ENCODE assay signal across 8 cellular contexts in the genomic region with DNA sequence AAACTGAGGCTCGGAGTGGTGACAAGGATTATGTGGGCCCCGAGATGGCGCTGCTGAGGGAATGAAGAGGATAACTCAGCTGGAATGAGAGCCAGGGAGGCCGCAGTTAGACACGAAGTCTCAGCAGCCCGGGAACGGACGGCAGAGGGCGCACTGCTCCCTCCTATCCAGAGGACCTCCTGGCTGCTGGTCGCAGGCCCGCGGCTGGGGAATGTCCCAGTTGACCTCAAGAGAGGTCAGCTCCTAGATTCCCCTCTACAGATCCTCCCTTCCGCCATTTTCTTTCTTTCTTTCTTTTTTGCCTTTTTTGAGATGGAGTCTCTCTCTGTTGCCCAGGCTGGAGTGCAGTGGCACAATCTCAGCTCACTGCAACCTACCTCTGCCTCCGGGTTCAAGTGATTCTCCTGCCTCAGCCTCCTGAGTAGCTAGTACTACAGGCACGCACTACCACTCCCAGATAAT. TPM values are rescaled to one million over a fixed set of nuclear protein-coding genes. Genes with fewer than 3 reads are reported as not detected.
A peak's percentile ranks its signal among the peaks of the same experiment; 100 is the strongest.
DNase-seq lines count a peak whose midpoint lies in the region; ATAC-seq and TF ChIP-seq lines count a peak whose summit lies in the region.

No MANE protein-coding gene starts in this region.

- intact Hi-C loops in PC-3 (cut with micrococcal nuclease) (loop anchor here (5.0 kb wide), 2 partner anchors 245 to 385 kb away; no protein-coding TSS in a partner anchor), testis (cut with DNase I; ENCODE audit: low total_unique reads) (no loop called here)

- WGBS in neuronal stem cell (ENCODE audit: extremely low coverage in 2 of 2, insufficient read length in 2 of 2, insufficient replicate concordance in 1 of 2), 2 donors = no CpG with 5 or more reads among the region's 15 CpGs
- 34 to 47% methylated on average over 15 of the region's 15 CpGs for WGBS in testis, 2 donors

- H3K36me3 ChIP-seq in CD8-positive, alpha-beta memory T cell (ENCODE audit: insufficient read depth, low read length) = no peaks in the 10 kb centered on the region
- H3K36me3 ChIP-seq in PC-3 (ENCODE audit: low read depth, low read length) (no peaks in the 10 kb centered on the region), neuronal stem cell (replicated peaks in 1 of 2; ENCODE audit: control insufficient read depth in 2 of 2, insufficient read depth in 2 of 2, low read length in 2 of 2) (peaks cover 24 to 74% of the 10 kb centered on the region in 2 donors), testis (ENCODE audit: low read depth, missing control alignments) (no peaks in the 10 kb centered on the region)

- POLR2A ChIA-PET in CD8-positive, alpha-beta memory T cell (lab: Charles Lee) = no interaction called here
- POLR2A ChIA-PET in PC-3 (lab: Charles Lee; ENCODE audit: unreplicated experiment) = no interaction called here

- H3K9me3 ChIP-seq in CD8-positive, alpha-beta memory T cell (ENCODE audit: low read length) = no peaks in the 10 kb centered on the region
- H3K9me3 ChIP-seq in PC-3 (ENCODE audit: low read length) (peaks cover 6% of the 10 kb centered on the region), neuronal stem cell (replicated peaks in 1 of 2; ENCODE audit: control insufficient read depth in 2 of 2, insufficient read depth in 1 of 2, low read depth in 1 of 2, low read length in 2 of 2) (peaks cover 7 to 18% of the 10 kb centered on the region in 2 donors), testis (no peaks in the 10 kb centered on the region)

- H3K9me2 ChIP-seq in PC-3 (replicated peaks; ENCODE audit: low read length) = no peaks in the 10 kb centered on the region

- BruUV-seq in PC-3 (replicated peaks; lab: Mats Ljungman, UMichigan) = no TSS peak

- peaks cover 9 to 24% of the 10 kb centered on the region in 2 donors for H3K27me3 Mint-ChIP-seq in CD8-positive, alpha-beta memory T cell
- H3K27me3 Mint-ChIP-seq in activated T-cell treated with anti-CD3 and anti-CD28 coated beads, Interleukin-2, amount 50 U/mL, for 24 hours = peaks cover 18% of the 10 kb centered on the region

- H2BK15ac ChIP-seq in neuronal stem cell (ENCODE audit: low read length) = no peak overlapping the region

- no peak overlapping the region for H3K4ac ChIP-seq in neuronal stem cell (ENCODE audit: low read length)

- H3K23ac ChIP-seq in neuronal stem cell (ENCODE audit: low read depth, low read length, poor library complexity) = no peak overlapping the region

- H3K18ac ChIP-seq in neuronal stem cell (ENCODE audit: low read length) = no peak overlapping the region

- no peak overlapping the region for H2BK5ac ChIP-seq in neuronal stem cell (ENCODE audit: low read length)

- H2AFZ ChIP-seq in PC-3 (ENCODE audit: low read length) = no peak overlapping the region
- H2AFZ ChIP-seq in neuronal stem cell (ENCODE audit: low read length) = no peak overlapping the region

- H3K4me1 ChIP-seq in CD8-positive, alpha-beta memory T cell (ENCODE audit: insufficient read depth, low read length) = no peaks in the 10 kb centered on the region
- H3K4me1 ChIP-seq in PC-3 (ENCODE audit: insufficient read depth, low read length) = no peaks in the 10 kb centered on the region
- no peaks in the 10 kb centered on the region for H3K4me1 ChIP-seq in neuronal stem cell (ENCODE audit: control insufficient read depth in 2 of 2, insufficient read depth in 1 of 2, low read depth in 1 of 2, low read length in 2 of 2)
- H3K4me1 ChIP-seq in testis = no peaks in the 10 kb centered on the region

- H4K8ac ChIP-seq in neuronal stem cell (ENCODE audit: low read depth, low read length) = no peak overlapping the region

- H3K14ac ChIP-seq in neuronal stem cell (ENCODE audit: low read length) = no peak overlapping the region

- H3F3A ChIP-seq in PC-3 (ENCODE audit: low read length, unreplicated experiment) = no peaks in the 10 kb centered on the region

- no peak overlapping the region for H2BK12ac ChIP-seq in neuronal stem cell (ENCODE audit: low read length)

- CTCF ChIA-PET in CD8-positive, alpha-beta memory T cell (lab: Charles Lee) = interaction anchor here (0.7 to 1.2 kb wide), 3 partner anchors 203 to 245 kb away, joined by 3 to 6 read pairs (median 3); no protein-coding TSS in a partner anchor
- CTCF ChIA-PET in PC-3 (lab: Charles Lee) = interaction anchor here (0.6 to 2.3 kb wide), 6 partner anchors 12 to 479 kb away, joined by 3 to 13 read pairs (median 3); no protein-coding TSS in a partner anchor

- peaks cover 0 to 4% (median 0%) of the 10 kb centered on the region in 3 donors for H3K4me1 Mint-ChIP-seq in CD8-positive, alpha-beta memory T cell
- H3K4me1 Mint-ChIP-seq in activated T-cell treated with anti-CD3 and anti-CD28 coated beads, Interleukin-2, amount 50 U/mL, for 24 hours (ENCODE audit: low read depth) = peaks cover 5% of the 10 kb centered on the region

- H3K79me2 ChIP-seq in PC-3 (ENCODE audit: low read length) = no peaks in the 10 kb centered on the region

- H4K91ac ChIP-seq in neuronal stem cell (ENCODE audit: low read depth, low read length, poor library complexity) = no peak overlapping the region

- H3K9me3 Mint-ChIP-seq in CD8-positive, alpha-beta memory T cell = peaks cover 5 to 10% (median 7%) of the 10 kb centered on the region in 5 donors
- peaks cover 1% of the 10 kb centered on the region for H3K9me3 Mint-ChIP-seq in activated T-cell treated with anti-CD3 and anti-CD28 coated beads, Interleukin-2, amount 50 U/mL, for 24 hours

- H3K4me3 Mint-ChIP-seq in CD8-positive, alpha-beta memory T cell = peak overlapping the region in 1 of 7 donors; percentile 14
- no peak overlapping the region for H3K4me3 Mint-ChIP-seq in activated T-cell treated with anti-CD3 and anti-CD28 coated beads, Interleukin-2, amount 50 U/mL, for 24 hours

- TF ChIP-seq POLR2A in testis (IDR thresholded peaks at IDR 0.05) = no peak

- H3K4me2 ChIP-seq in PC-3 (ENCODE audit: low read length) (no peak overlapping the region), neuronal stem cell (ENCODE audit: insufficient read depth, low read length, poor library complexity, severe bottlenecking) (no peak overlapping the region)

- H3K36me3 Mint-ChIP-seq in CD8-positive, alpha-beta memory T cell = peaks cover 0 to 7% (median 0%) of the 10 kb centered on the region in 3 donors
- no peaks in the 10 kb centered on the region for H3K36me3 Mint-ChIP-seq in activated T-cell treated with anti-CD3 and anti-CD28 coated beads, Interleukin-2, amount 50 U/mL, for 24 hours (ENCODE audit: low read depth)

- no peak overlapping the region for H3K9ac ChIP-seq in PC-3 (ENCODE audit: low read length)
- H3K9ac ChIP-seq in neuronal stem cell (ENCODE audit: low read depth, low read length, poor library complexity) = no peak overlapping the region

- peak in 4 of 5 donors; percentile 28 to 41 (median 38) for DNase-seq in CD8-positive, alpha-beta memory T cell
- peak; percentile 10 for DNase-seq in HS-5 (ENCODE audit: low read depth)
- DNase-seq in PC-3 = peak; percentile 90
- peak; percentile 76 for DNase-seq in activated T-cell treated with anti-CD3 and anti-CD28 coated beads, Interleukin-2, amount 50 U/mL, for 24 hours
- DNase-seq in fibroblast of peridontal ligament (ENCODE audit: extremely low read depth) = peak; percentile 43
- peak; percentile 78 for DNase-seq in neuronal stem cell (ENCODE audit: low spot score)
- DNase-seq in testis = peak; percentile 91

- H2AK5ac ChIP-seq in neuronal stem cell (ENCODE audit: low read depth, low read length) = no peak overlapping the region

- peaks cover 24% of the 10 kb centered on the region for H3K79me1 ChIP-seq in neuronal stem cell (ENCODE audit: low read depth, low read length)

- peak overlapping the region in 2 of 8 donors; percentile 39 to 77 for H3K27ac Mint-ChIP-seq in CD8-positive, alpha-beta memory T cell
- H3K27ac Mint-ChIP-seq in activated T-cell treated with anti-CD3 and anti-CD28 coated beads, Interleukin-2, amount 50 U/mL, for 24 hours = no peak overlapping the region

- TF ChIP-seq CTCF in PC-3 (conservative IDR thresholded peaks at IDR 0.05; ENCODE audit: low read depth, low read length) (peak; percentile 98), testis (IDR thresholded peaks at IDR 0.05) (peak in 2 of 3 experiments; percentile 48 to 56)

- H3K27me3 ChIP-seq in CD8-positive, alpha-beta memory T cell (ENCODE audit: insufficient read depth, low read length, poor library complexity, severe bottlenecking) = no peaks in the 10 kb centered on the region
- H3K27me3 ChIP-seq in PC-3 (ENCODE audit: low read length) (peaks cover 5% of the 10 kb centered on the region; the same call in 1 of the 2 replicates), neuronal stem cell (ENCODE audit: control insufficient read depth in 3 of 3, insufficient read depth in 3 of 3, low read depth in 1 of 3, low read length in 3 of 3) (peaks cover 0 to 1% (median 0%) of the 10 kb centered on the region in 3 experiments), testis (no peaks in the 10 kb centered on the region)

- no peak overlapping the region for H2BK120ac ChIP-seq in neuronal stem cell (ENCODE audit: low read depth, low read length)

- ATAC-seq in PC-3 (peak; percentile 98), GM19035 (IDR thresholded peaks at IDR 0.05; ENCODE audit: unreplicated experiment) (no peak)

- H3K4me3 ChIP-seq in CD8-positive, alpha-beta memory T cell (ENCODE audit: low read length) = no peak overlapping the region
- H3K4me3 ChIP-seq in PC-3 (ENCODE audit: low read length) = no peak overlapping the region
- H3K4me3 ChIP-seq in neuronal stem cell (ENCODE audit: low read length in 2 of 2) = no peak overlapping the region
- H3K4me3 ChIP-seq in testis = no peak overlapping the region

- no peak overlapping the region for H3K27ac ChIP-seq in CD8-positive, alpha-beta memory T cell (ENCODE audit: low read depth, low read length)
- no peak overlapping the region for H3K27ac ChIP-seq in PC-3 (ENCODE audit: low read length)
- H3K27ac ChIP-seq in neuronal stem cell (replicated peaks; ENCODE audit: low read length) = no peak overlapping the region
- H3K27ac ChIP-seq in testis = no peak overlapping the region

- H4K20me1 ChIP-seq in PC-3 (ENCODE audit: low read length) = no peaks in the 10 kb centered on the region

RNA-seq across cellular contexts. Expression of gene ASPDH, which starts 24.1 kb away (rescaled TPM):
- total RNA-seq in CD8-positive, alpha-beta memory T cell = not detected
- polyA plus RNA-seq in CD8-positive, alpha-beta memory T cell = not detected
- not detected in 2 replicates for total RNA-seq in PC-3 (2014; rRNA removed)
- not detected for polyA plus RNA-seq in neuronal stem cell (2013, experiment 1 of 2)
- polyA plus RNA-seq in neuronal stem cell (2013, experiment 2 of 2) = not detected
- total RNA-seq in testis = not detected
- polyA plus RNA-seq in testis (ENCODE audit: insufficient read depth, low read depth, low replicate concordance) = 0.90 TPM

RNA-seq across cellular contexts. Expression of gene JOSD2, which starts 26.8 kb away (rescaled TPM):
- total RNA-seq in CD8-positive, alpha-beta memory T cell = 10 to 100 TPM; 47.4 to 50.9 TPM
- 28.4 TPM for polyA plus RNA-seq in CD8-positive, alpha-beta memory T cell
- total RNA-seq in PC-3 (2014; rRNA removed) = 60.8 and 71.5 TPM in 2 replicates
- 2.7 TPM for polyA plus RNA-seq in neuronal stem cell (2013, experiment 1 of 2)
- polyA plus RNA-seq in neuronal stem cell (2013, experiment 2 of 2) = 2.8 TPM
- total RNA-seq in testis = 10 to 100 TPM; 26.1 to 37.7 TPM
- polyA plus RNA-seq in testis (ENCODE audit: insufficient read depth, low read depth, low replicate concordance) = 21.6 TPM

RNA-seq across cellular contexts. Expression of gene LRRC4B, which starts 30.4 kb away (rescaled TPM):
- not detected for total RNA-seq in CD8-positive, alpha-beta memory T cell
- not detected for polyA plus RNA-seq in CD8-positive, alpha-beta memory T cell
- total RNA-seq in PC-3 (2014; rRNA removed) (0.26 and 0.52 TPM in 2 replicates), testis (10 to 100 TPM in 1 of 2 donors, 1 to 10 TPM in 1; 5.7 to 10.1 TPM)
- 78.7 TPM for polyA plus RNA-seq in neuronal stem cell (2013, experiment 1 of 2)
- 78.4 TPM for polyA plus RNA-seq in neuronal stem cell (2013, experiment 2 of 2)
- polyA plus RNA-seq in testis (ENCODE audit: insufficient read depth, low read depth, low replicate concordance) = 2.8 TPM

Comparison
In these comparisons a context has a peak if more than half of its experiments do, and no peak if none do; other contexts are left out.
1. DNase-seq: peak in every context shown above with its lines; median percentile 91 in testis; 90 in PC-3; 78 in neuronal stem cell; 76 in activated T-cell treated with anti-CD3 and anti-CD28 coated beads, Interleukin-2, amount 50 U/mL, for 24 hours; 43 in fibroblast of peridontal ligament; 38 in CD8-positive, alpha-beta memory T cell; 10 in HS-5.